1 cellular context compared by ENCODE assay signal in genomic region chr1:73065585-73065984, GRCh38.
TF ChIP-seq lines count a peak whose summit lies in the region.

No MANE protein-coding gene starts in this region.

TF ChIP-seq in WTC11, 78 proteins besides CTCF, POLR2A, EP300 and RAD21 (continued from another document):
- TF ChIP-seq ARID4B (CRISPR knock-in tag; IDR thresholded peaks at IDR 0.05; ENCODE audit: borderline replicate concordance) (no peak), NFE2L1 (CRISPR knock-in tag; IDR thresholded peaks at IDR 0.05) (no peak), USF1 (CRISPR knock-in tag; IDR thresholded peaks at IDR 0.05) (no peak), ESRRA (CRISPR knock-in tag; IDR thresholded peaks at IDR 0.05; ENCODE audit: borderline replicate concordance) (no peak), NFYB (CRISPR knock-in tag; conservative IDR thresholded peaks at IDR 0.05; ENCODE audit: low read depth) (no peak), PRRX2 (CRISPR knock-in tag; IDR thresholded peaks at IDR 0.05) (no peak)
